ENCODE assay signal across 8 cellular contexts in the genomic region with DNA sequence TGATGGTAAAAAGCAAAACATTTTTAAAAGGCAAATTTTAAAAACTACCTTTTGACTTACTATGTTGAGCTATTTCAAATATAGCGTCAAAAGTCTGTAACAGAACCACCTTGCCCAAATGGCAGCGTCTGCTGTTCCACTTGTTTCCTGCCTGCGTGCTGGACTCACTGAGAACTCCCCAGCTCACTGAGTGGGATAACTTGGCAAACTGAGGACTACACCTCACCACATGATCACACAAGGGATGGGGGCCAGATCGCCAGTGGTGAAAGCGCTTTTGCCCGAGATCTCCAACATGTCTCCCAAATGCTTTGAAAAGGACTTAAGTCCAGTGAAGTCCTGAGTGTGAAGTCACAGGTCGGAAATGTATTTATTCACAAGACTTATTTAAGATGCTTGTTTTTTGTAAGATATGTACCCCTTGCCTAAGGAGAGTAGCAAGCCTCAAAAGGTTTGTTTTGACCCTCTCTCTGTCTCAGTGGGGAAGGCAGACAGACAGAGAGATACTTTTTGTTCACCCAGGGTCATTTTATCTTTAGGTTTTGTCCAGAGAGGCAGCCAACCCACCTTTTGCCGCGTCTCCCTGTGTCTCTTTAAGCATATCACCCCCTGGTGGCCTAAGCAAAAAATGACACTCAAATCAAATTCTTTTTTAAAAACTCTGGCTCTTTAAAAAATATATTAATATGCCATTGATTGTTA.
A peak's percentile ranks its signal among the peaks of the same experiment; 100 is the strongest.
DNase-seq lines count a peak whose midpoint lies in the region; ATAC-seq and TF ChIP-seq lines count a peak whose summit lies in the region.

No MANE protein-coding gene starts in this region.

- no peaks in the 10 kb centered on the region for H3K4me1 ChIP-seq in liver (ENCODE audit: control insufficient read depth in 4 of 4, insufficient read depth in 4 of 4, low read length in 3 of 4)

- H3K36me3 Mint-ChIP-seq in MCF 10A (ENCODE audit: insufficient read depth, unreplicated experiment) = no peaks in the 10 kb centered on the region

- no peak overlapping the region for H3K4me3 Mint-ChIP-seq in MCF 10A (ENCODE audit: unreplicated experiment)

- no TSS peak for BruUV-seq in MCF 10A (replicated peaks; lab: Mats Ljungman, UMichigan)

- H3K27me3 Mint-ChIP-seq in MCF 10A (ENCODE audit: insufficient read depth, unreplicated experiment) = peaks cover 55% of the 10 kb centered on the region

- no peaks in the 10 kb centered on the region for H3K27me3 ChIP-seq in liver (ENCODE audit: control insufficient read depth in 4 of 4, insufficient read depth in 4 of 4, low read length in 3 of 4)

- TF ChIP-seq CTCF in GM12874 (IDR thresholded peaks at IDR 0.05; ENCODE audit: insufficient read depth, low read depth, low read length) (peak; percentile 50), MCF 10A (IDR thresholded peaks at IDR 0.05; ENCODE audit: unreplicated experiment) (peak; percentile 46), liver (IDR thresholded peaks at IDR 0.05; ENCODE audit: low read depth, low read length, missing input control) (peak; percentile 58)

- CTCF ChIA-PET in MCF 10A (lab: Yijun Ruan, JAX) = interaction anchor here (0.6 to 10.3 kb wide), 32 partner anchors 9 to 1681 kb away, joined by 3 to 135 read pairs (median 3); no protein-coding TSS in a partner anchor

- H3K36me3 ChIP-seq in liver (ENCODE audit: control insufficient read depth in 4 of 4, insufficient read depth in 3 of 4, low read depth in 1 of 4, low read length in 3 of 4) = no peaks in the 10 kb centered on the region

- intact Hi-C loops in MCF 10A (cut with micrococcal nuclease) = loop anchor here (1.0 kb wide), 2 partner anchors 70 to 331 kb away; no protein-coding TSS in a partner anchor

- H3K9ac ChIP-seq in liver (ENCODE audit: low read depth in 1 of 2, low read length in 2 of 2) = no peak overlapping the region

- ATAC-seq in HG02840 (IDR thresholded peaks at IDR 0.05; ENCODE audit: low FRiP score, unreplicated experiment) (no peak), GM21423 (IDR thresholded peaks at IDR 0.05; ENCODE audit: unreplicated experiment) (no peak), GM21717 (IDR thresholded peaks at IDR 0.05; ENCODE audit: unreplicated experiment) (no peak)

- H3K27ac Mint-ChIP-seq in MCF 10A (ENCODE audit: low read depth, unreplicated experiment) = no peak overlapping the region

- TF ChIP-seq RAD21 in liver (IDR thresholded peaks at IDR 0.05) = peak; percentile 71 to 76

- H3K9me3 Mint-ChIP-seq in MCF 10A (ENCODE audit: unreplicated experiment) = no peaks in the 10 kb centered on the region

- no peaks in the 10 kb centered on the region for H3K4me1 Mint-ChIP-seq in MCF 10A (ENCODE audit: insufficient read depth, unreplicated experiment)

- no peak overlapping the region for H3K4me3 ChIP-seq in liver (ENCODE audit: low read depth in 1 of 3, low read length in 3 of 3)

- H3K27ac ChIP-seq in liver (ENCODE audit: low read depth in 1 of 2, low read length in 2 of 2) = no peak overlapping the region

- H3K9me3 ChIP-seq in liver (ENCODE audit: control insufficient read depth in 4 of 4, low read length in 3 of 4) = no peaks in the 10 kb centered on the region

- DNase-seq in AG08396 (ENCODE audit: low spot score) (peak; percentile 53), NCI-H1048 (lab: John Stamatoyannopoulos, UW) (peak; percentile 5), MCF 10A (ENCODE audit: unreplicated experiment) (peak; percentile 66)

- POLR2A ChIA-PET in MCF 10A (lab: Yijun Ruan, JAX) = interaction anchor here (0.7 kb wide), 1 partner anchor 18 kb away, joined by 6 read pairs; no protein-coding TSS in a partner anchor

- WGBS in liver = 59% methylated on average over 9 of the region's 9 CpGs

TF ChIP-seq in liver, 16 proteins besides CTCF, POLR2A, EP300 and RAD21:
- TF ChIP-seq SP1 (IDR thresholded peaks at IDR 0.05) (no peak), FOXA1 (IDR thresholded peaks at IDR 0.05) (no peak), HNF4G (IDR thresholded peaks at IDR 0.05) (no peak), JUND (IDR thresholded peaks at IDR 0.05) (no peak), TAF1 (conservative IDR thresholded peaks at IDR 0.05) (no peak), GABPA (IDR thresholded peaks at IDR 0.05 in 1 of 2, conservative IDR thresholded peaks at IDR 0.05 in 1 of 2) (no peak), RXRA (IDR thresholded peaks at IDR 0.05) (no peak), YY1 (IDR thresholded peaks at IDR 0.05) (no peak), FOXA2 (IDR thresholded peaks at IDR 0.05) (no peak), NR2F2 (IDR thresholded peaks at IDR 0.05) (no peak), EGR1 (IDR thresholded peaks at IDR 0.05; ENCODE audit: low read depth in 2 of 2) (no peak)
- TF ChIP-seq, protein P1, sequence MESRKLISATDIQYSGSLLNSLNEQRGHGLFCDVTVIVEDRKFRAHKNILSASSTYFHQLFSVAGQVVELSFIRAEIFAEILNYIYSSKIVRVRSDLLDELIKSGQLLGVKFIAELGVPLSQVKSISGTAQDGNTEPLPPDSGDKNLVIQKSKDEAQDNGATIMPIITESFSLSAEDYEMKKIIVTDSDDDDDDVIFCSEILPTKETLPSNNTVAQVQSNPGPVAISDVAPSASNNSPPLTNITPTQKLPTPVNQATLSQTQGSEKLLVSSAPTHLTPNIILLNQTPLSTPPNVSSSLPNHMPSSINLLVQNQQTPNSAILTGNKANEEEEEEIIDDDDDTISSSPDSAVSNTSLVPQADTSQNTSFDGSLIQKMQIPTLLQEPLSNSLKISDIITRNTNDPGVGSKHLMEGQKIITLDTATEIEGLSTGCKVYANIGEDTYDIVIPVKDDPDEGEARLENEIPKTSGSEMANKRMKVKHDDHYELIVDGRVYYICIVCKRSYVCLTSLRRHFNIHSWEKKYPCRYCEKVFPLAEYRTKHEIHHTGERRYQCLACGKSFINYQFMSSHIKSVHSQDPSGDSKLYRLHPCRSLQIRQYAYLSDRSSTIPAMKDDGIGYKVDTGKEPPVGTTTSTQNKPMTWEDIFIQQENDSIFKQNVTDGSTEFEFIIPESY (IDR thresholded peaks at IDR 0.05) = no peak
- TF ChIP-seq, protein P2, sequence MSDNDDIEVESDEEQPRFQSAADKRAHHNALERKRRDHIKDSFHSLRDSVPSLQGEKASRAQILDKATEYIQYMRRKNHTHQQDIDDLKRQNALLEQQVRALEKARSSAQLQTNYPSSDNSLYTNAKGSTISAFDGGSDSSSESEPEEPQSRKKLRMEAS (IDR thresholded peaks at IDR 0.05) = no peak

Comparison
In these comparisons a context has a peak if more than half of its experiments do, and no peak if none do; other contexts are left out.
1. DNase-seq: peak in every context shown above with its lines; median percentile 66 in MCF 10A; 53 in AG08396; 5 in NCI-H1048.